Comparison of ENCODE assay signal across 24 cellular contexts in genomic region chr20:62700261-62700925, GRCh38. TPM values are rescaled to one million over a fixed set of nuclear protein-coding genes. Genes with fewer than 3 reads are reported as not detected.
"Had no signal": no experiment of that assay in that cellular context is flagged by ENCODE, and none has a peak within 500 bp of the region (broad histone marks: within the 10 kb centered on the region; RNA-seq: fewer than 3 reads in every experiment).

No MANE protein-coding gene starts in this region.

- H3K36me3 Mint-ChIP-seq: natural killer cell had no signal

- H3K27me3 ChIP-seq: ovary, upper lobe of right lung, uterus had no signal

- H3K4me3 ChIP-seq: left lung, lower lobe of right lung, ovary, psoas muscle, smooth muscle cell, suprapubic skin, transverse colon, upper lobe of right lung, uterus had no signal

- ATAC-seq: effector memory CD8-positive, alpha-beta T cell; left lung; lower lobe of right lung; natural killer cell; psoas muscle; sciatic nerve; stimulated activated naive CD8-positive, alpha-beta T cell treated with anti-CD3 and anti-CD28 coated beads, Interleukin-15, amount 100 ng/mL, for 72 hours; upper lobe of right lung had no signal

- H3K4me1 ChIP-seq: psoas muscle, uterus had no signal

- H3K9me3 Mint-ChIP-seq: effector memory CD8-positive, alpha-beta T cell; natural killer cell; stimulated activated naive CD8-positive, alpha-beta T cell treated with anti-CD3 and anti-CD28 coated beads, Interleukin-15, amount 100 ng/mL, for 72 hours had no signal

- H3K27ac Mint-ChIP-seq: natural killer cell; stimulated activated naive CD8-positive, alpha-beta T cell treated with anti-CD3 and anti-CD28 coated beads, Interleukin-15, amount 100 ng/mL, for 72 hours had no signal

- H3K27ac ChIP-seq: left lung, lower lobe of right lung, ovary, psoas muscle, suprapubic skin, transverse colon, upper lobe of right lung, uterus had no signal

- H3K9me3 ChIP-seq: left lung, lower lobe of right lung, ovary, psoas muscle, suprapubic skin, transverse colon, upper lobe of right lung, uterus had no signal

- H3K4me3 Mint-ChIP-seq: effector memory CD8-positive, alpha-beta T cell; natural killer cell; stimulated activated naive CD8-positive, alpha-beta T cell treated with anti-CD3 and anti-CD28 coated beads, Interleukin-15, amount 100 ng/mL, for 72 hours had no signal

- DNase-seq: cortex of kidney; effector memory CD8-positive, alpha-beta T cell; head of caudate nucleus; lower lobe of right lung; natural killer cell; occipital lobe; ovary; psoas muscle; stimulated activated CD4-positive, alpha-beta T cell treated with anti-CD3 and anti-CD28 coated beads, Interleukin-12 subunit alpha, Interleukin-12 subunit beta, amount 100 ng/mL, for 4 hours; stimulated activated CD4-positive, alpha-beta T cell treated with anti-CD3 and anti-CD28 coated beads, Interleukin-1b, Interleukin-23, amount 100 ng/mL, for 48 hours; stimulated activated CD4-positive, alpha-beta T cell treated with anti-CD3 and anti-CD28 coated beads, Interleukin-4, amount 100 ng/mL, for 1 hour; stimulated activated CD8-positive, alpha-beta memory T cell treated with anti-CD3 and anti-CD28 coated beads, Interleukin-4, amount 100 ng/mL, for 48 hours; stimulated activated naive CD4-positive, alpha-beta T cell; stimulated activated naive CD8-positive, alpha-beta T cell treated with anti-CD3 and anti-CD28 coated beads, Interleukin-15, amount 100 ng/mL, for 72 hours; transverse colon; upper lobe of right lung; uterus had no signal

- H3K27me3 Mint-ChIP-seq: effector memory CD8-positive, alpha-beta T cell had no signal

RNA-seq across cellular contexts. Expression of gene NTSR1, which starts 8.2 kb away (rescaled TPM):
- total RNA-seq: lower lobe of right lung, mesenteric fat pad, myocyte, renal cortical epithelial cell, uterus had no signal
- polyA plus RNA-seq: smooth muscle cell had no signal
